In genomic region chr21:37944492-37944891, GRCh38 we compare ENCODE assay signal across 1 cellular context.
TF ChIP-seq lines count a peak whose summit lies in the region.

No MANE protein-coding gene starts in this region.

TF ChIP-seq in neural cell, 6 proteins besides CTCF, POLR2A, EP300 and RAD21 (continued from another document):
- TF ChIP-seq REST (IDR thresholded peaks at IDR 0.05; ENCODE audit: borderline replicate concordance): peak; percentile 66
- peak; percentile 60 for TF ChIP-seq POLR2AphosphoS5 (IDR thresholded peaks at IDR 0.05)
